In the genomic region with DNA sequence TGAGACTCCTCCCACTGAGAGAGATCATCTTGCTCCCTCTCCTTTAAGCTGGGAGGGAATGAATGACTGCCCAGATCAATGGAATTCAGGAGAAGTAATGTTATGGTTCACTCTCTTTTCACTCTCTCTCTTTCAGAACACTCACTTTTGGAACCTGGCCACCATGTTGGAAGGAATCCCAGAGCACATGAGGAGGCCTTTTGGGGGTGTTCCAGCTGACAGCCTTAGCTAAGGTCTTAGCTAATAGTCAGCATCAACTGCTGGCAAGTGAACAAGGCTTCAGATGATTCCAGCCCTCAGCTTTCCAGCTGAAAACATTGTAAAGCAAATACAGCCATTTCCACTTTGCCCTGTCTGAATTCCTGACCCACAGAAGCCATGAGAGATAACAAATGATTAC, we compare ENCODE assay signal across 16 cellular contexts.
A peak's percentile ranks its signal among the peaks of the same experiment; 100 is the strongest.
DNase-seq lines count a peak whose midpoint lies in the region; ATAC-seq and TF ChIP-seq lines count a peak whose summit lies in the region.
"Had no signal": no experiment of that assay in that cellular context is flagged by ENCODE, and none has a peak within 500 bp of the region (broad histone marks: within the 10 kb centered on the region; RNA-seq: fewer than 3 reads in every experiment).

No MANE protein-coding gene starts in this region.

- peak in 11 of 14 donors; percentile 1 to 82 (median 59) for DNase-seq in C1 segment of cervical spinal cord (lab: John Stamatoyannopoulos, UW)
- peak; percentile 31 for DNase-seq in NCI-H2029 (lab: John Stamatoyannopoulos, UW)
- DNase-seq in cerebellum (ENCODE audit: low spot score): peak; percentile 70
- DNase-seq in myocyte (ENCODE audit: low read depth): peak; percentile 66
- DNase-seq in NCI-H1105 (lab: John Stamatoyannopoulos, UW): no peak
- no peak for DNase-seq in NCI-H748 (lab: John Stamatoyannopoulos, UW; ENCODE audit: unreplicated experiment)
- DNase-seq: activated CD4-positive, alpha-beta T cell treated with anti-CD3 and anti-CD28 coated beads, Interleukin-2, amount 10 ng/mL, durations not matched to agents 24 days and 14 days; activated T-cell treated with anti-CD3 and anti-CD28 coated beads, Interleukin-2, amount 50 U/mL, for 48 hours; AML-193; DMS79 treated with DMSO at 0.1 percent for 48 hours; NCI-H510A treated with DMSO at 0.1 percent for 48 hours; Peyer's patch; stimulated activated naive B cell treated with anti-CD40 and anti-IgM and Interleukin-4, amounts not matched to agents 10 μg/mL and 1 μg/mL and 100 μg/mL, for 72 hours had no signal

- no peak for ATAC-seq in SK-N-SH treated with all-trans-retinoic acid at 6 μM for 48 hours
- no peak for ATAC-seq in GM21515 (IDR thresholded peaks at IDR 0.05; ENCODE audit: unreplicated experiment)
- ATAC-seq: GM12878; stimulated activated naive B cell treated with anti-CD40 and anti-IgM and Interleukin-4, amounts not matched to agents 10 μg/mL and 1 μg/mL and 100 μg/mL, for 72 hours had no signal

TF ChIP-seq in SK-N-SH treated with all-trans-retinoic acid at 6 μM for 48 hours, 23 proteins besides CTCF, POLR2A, EP300 and RAD21:
- TF ChIP-seq CSDC2 (CRISPR knock-in tag; IDR thresholded peaks at IDR 0.05): no peak
- TF ChIP-seq ISL1 (CRISPR knock-in tag; IDR thresholded peaks at IDR 0.05): no peak
- TF ChIP-seq ZFP30 (CRISPR knock-in tag; IDR thresholded peaks at IDR 0.05): no peak
- no peak for TF ChIP-seq TCF4 (CRISPR knock-in tag; IDR thresholded peaks at IDR 0.05; ENCODE audit: borderline replicate concordance)
- TF ChIP-seq, protein P1, sequence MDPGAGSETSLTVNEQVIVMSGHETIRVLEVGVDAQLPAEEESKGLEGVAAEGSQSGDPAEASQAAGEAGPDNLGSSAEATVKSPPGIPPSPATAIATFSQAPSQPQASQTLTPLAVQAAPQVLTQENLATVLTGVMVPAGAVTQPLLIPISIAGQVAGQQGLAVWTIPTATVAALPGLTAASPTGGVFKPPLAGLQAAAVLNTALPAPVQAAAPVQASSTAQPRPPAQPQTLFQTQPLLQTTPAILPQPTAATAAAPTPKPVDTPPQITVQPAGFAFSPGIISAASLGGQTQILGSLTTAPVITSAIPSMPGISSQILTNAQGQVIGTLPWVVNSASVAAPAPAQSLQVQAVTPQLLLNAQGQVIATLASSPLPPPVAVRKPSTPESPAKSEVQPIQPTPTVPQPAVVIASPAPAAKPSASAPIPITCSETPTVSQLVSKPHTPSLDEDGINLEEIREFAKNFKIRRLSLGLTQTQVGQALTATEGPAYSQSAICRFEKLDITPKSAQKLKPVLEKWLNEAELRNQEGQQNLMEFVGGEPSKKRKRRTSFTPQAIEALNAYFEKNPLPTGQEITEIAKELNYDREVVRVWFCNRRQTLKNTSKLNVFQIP (CRISPR knock-in tag; IDR thresholded peaks at IDR 0.05; ENCODE audit: borderline replicate concordance, low read depth): no peak
- no peak for TF ChIP-seq RARB (CRISPR knock-in tag; IDR thresholded peaks at IDR 0.05)
- TF ChIP-seq BACH2 (CRISPR knock-in tag; IDR thresholded peaks at IDR 0.05; ENCODE audit: borderline replicate concordance): no peak
- TF ChIP-seq GLIS3 (CRISPR knock-in tag; IDR thresholded peaks at IDR 0.05): no peak

Comparison
In these comparisons a context has a peak if more than half of its experiments do, and no peak if none do; other contexts are left out.
1. DNase-seq: peak in C1 segment of cervical spinal cord (11 of 14), NCI-H2029 (single experiment), cerebellum (single experiment) and myocyte (single experiment); none in NCI-H1105 (single experiment) and NCI-H748 (single experiment).